8 cellular contexts compared by ENCODE assay signal in genomic region chr1:108830119-108831008, GRCh38. TPM values are rescaled to one million over a fixed set of nuclear protein-coding genes. Genes with fewer than 3 reads are reported as not detected.
DNase-seq lines count a peak whose midpoint lies in the region; ATAC-seq and TF ChIP-seq lines count a peak whose summit lies in the region.

No MANE protein-coding gene starts in this region.

- no peaks in the 10 kb centered on the region for H3K4me1 Mint-ChIP-seq in stimulated activated naive CD8-positive, alpha-beta T cell treated with anti-CD3 and anti-CD28 coated beads, Interleukin-15, amount 100 ng/mL, for 72 hours

- H3K4me3 ChIP-seq in lower lobe of right lung (peak overlapping the region; percentile 18), urinary bladder (ENCODE audit: low read depth, low read length) (no peak overlapping the region)

- no peaks in the 10 kb centered on the region for H3K27me3 ChIP-seq in lower lobe of right lung (ENCODE audit: low read depth)

- H3K9me3 ChIP-seq in lower lobe of right lung = no peaks in the 10 kb centered on the region

- no peaks in the 10 kb centered on the region for H3K36me3 ChIP-seq in lower lobe of right lung
- no peaks in the 10 kb centered on the region for H3K36me3 ChIP-seq in urinary bladder (ENCODE audit: insufficient read depth)

- peaks cover 37% of the 10 kb centered on the region for H3K4me1 ChIP-seq in lower lobe of right lung
- no peaks in the 10 kb centered on the region for H3K4me1 ChIP-seq in urinary bladder (ENCODE audit: insufficient read depth)

- TF ChIP-seq CTCF in lower lobe of right lung (IDR thresholded peaks at IDR 0.05) = no peak

- WGBS in urinary bladder = 36% methylated on average over 20 of the region's 20 CpGs

- DNase-seq in stimulated activated naive CD8-positive, alpha-beta T cell treated with anti-CD3 and anti-CD28 coated beads, Interleukin-15, amount 100 ng/mL, for 72 hours = no peak
- DNase-seq in stimulated activated naive CD8-positive, alpha-beta T cell treated with anti-CD3 and anti-CD28 coated beads, Interleukin-15, Interleukin-2, amounts not matched to agents 100 U/mL and 50 U/mL, for 24 hours = no peak
- DNase-seq in caudate nucleus (lab: John Stamatoyannopoulos, UW) (peak in 42 of 61 donors; percentile 4 to 67 (median 26)), lower lobe of right lung (peak; percentile 58)
- DNase-seq in activated naive CD4-positive, alpha-beta T cell treated with anti-CD3 and anti-CD28 coated beads, Interleukin-2, amount 50 U/mL, for 16 hours = no peak

- H3K4me3 Mint-ChIP-seq in stimulated activated naive CD8-positive, alpha-beta T cell treated with anti-CD3 and anti-CD28 coated beads, Interleukin-15, amount 100 ng/mL, for 72 hours = no peak overlapping the region

- ATAC-seq in stimulated activated naive CD8-positive, alpha-beta T cell treated with anti-CD3 and anti-CD28 coated beads, Interleukin-15, amount 100 ng/mL, for 72 hours = peak; percentile 28
- ATAC-seq in stimulated activated naive CD8-positive, alpha-beta T cell treated with anti-CD3 and anti-CD28 coated beads, Interleukin-15, Interleukin-2, amounts not matched to agents 100 U/mL and 50 U/mL, for 24 hours = no peak
- ATAC-seq in lower lobe of right lung (peak; percentile 73 to 84), HG02884 (IDR thresholded peaks at IDR 0.05; ENCODE audit: unreplicated experiment) (no peak), GM19467 (IDR thresholded peaks at IDR 0.05; ENCODE audit: unreplicated experiment) (no peak)

- no peak overlapping the region for H3K27ac Mint-ChIP-seq in stimulated activated naive CD8-positive, alpha-beta T cell treated with anti-CD3 and anti-CD28 coated beads, Interleukin-15, amount 100 ng/mL, for 72 hours

- H3K27ac ChIP-seq in caudate nucleus (ENCODE audit: low read depth, low read length) (peak overlapping the region; percentile 82), lower lobe of right lung (peak overlapping the region; percentile 83), urinary bladder (ENCODE audit: low read depth) (peak overlapping the region; percentile 81)

- H3K27me3 Mint-ChIP-seq in stimulated activated naive CD8-positive, alpha-beta T cell treated with anti-CD3 and anti-CD28 coated beads, Interleukin-15, amount 100 ng/mL, for 72 hours = no peaks in the 10 kb centered on the region

- H3K9me3 Mint-ChIP-seq in stimulated activated naive CD8-positive, alpha-beta T cell treated with anti-CD3 and anti-CD28 coated beads, Interleukin-15, amount 100 ng/mL, for 72 hours = no peaks in the 10 kb centered on the region

- intact Hi-C loops in lower lobe of right lung (cut with DNase I) = loop anchor here (5.0 kb wide), 1 partner anchor 67 kb away; no protein-coding TSS in a partner anchor

RNA-seq across cellular contexts. Expression of gene AKNAD1, which starts 26.5 kb away (rescaled TPM):
- 1.3 TPM for total RNA-seq in lower lobe of right lung
- 1.8 TPM for total RNA-seq in urinary bladder
- 1.2 TPM for polyA plus RNA-seq in urinary bladder

RNA-seq across cellular contexts. Expression of gene GPSM2, which starts 46.4 kb away (rescaled TPM):
- total RNA-seq in lower lobe of right lung (16.5 TPM), urinary bladder (66.4 TPM)
- 5.6 TPM for polyA plus RNA-seq in urinary bladder

Comparison
In these comparisons a context has a peak if more than half of its experiments do, and no peak if none do; other contexts are left out.
1. ATAC-seq: peak in stimulated activated naive CD8-positive, alpha-beta T cell treated with anti-CD3 and anti-CD28 coated beads, Interleukin-15, amount 100 ng/mL, for 72 hours (single experiment) and lower lobe of right lung (2 of 2); none in stimulated activated naive CD8-positive, alpha-beta T cell treated with anti-CD3 and anti-CD28 coated beads, Interleukin-15, Interleukin-2, amounts not matched to agents 100 U/mL and 50 U/mL, for 24 hours (single experiment), HG02884 (single experiment) and GM19467 (single experiment).
2. DNase-seq: peak in caudate nucleus (42 of 61) and lower lobe of right lung (single experiment); none in stimulated activated naive CD8-positive, alpha-beta T cell treated with anti-CD3 and anti-CD28 coated beads, Interleukin-15, amount 100 ng/mL, for 72 hours (0 of 2), stimulated activated naive CD8-positive, alpha-beta T cell treated with anti-CD3 and anti-CD28 coated beads, Interleukin-15, Interleukin-2, amounts not matched to agents 100 U/mL and 50 U/mL, for 24 hours (single experiment) and activated naive CD4-positive, alpha-beta T cell treated with anti-CD3 and anti-CD28 coated beads, Interleukin-2, amount 50 U/mL, for 16 hours (single experiment).
3. Peak in every context shown above with its lines, with median percentiles within 50 percentile points of each other: H3K27ac ChIP-seq.